10 cellular contexts compared by ENCODE assay signal in genomic region chr9:120917989-120918630, GRCh38. TPM values are rescaled to one million over a fixed set of nuclear protein-coding genes. Genes with fewer than 3 reads are reported as not detected.
DNase-seq lines count a peak whose midpoint lies in the region; ATAC-seq and TF ChIP-seq lines count a peak whose summit lies in the region.
"Had no signal": no experiment of that assay in that cellular context is flagged by ENCODE, and none has a peak within 500 bp of the region (broad histone marks: within the 10 kb centered on the region; RNA-seq: fewer than 3 reads in every experiment).

No MANE protein-coding gene starts in this region.

- no peaks in the 10 kb centered on the region for H3K36me3 ChIP-seq in WERI-Rb-1
- H3K36me3 ChIP-seq in stomach smooth muscle (ENCODE audit: control insufficient read depth in 2 of 2, insufficient read depth in 2 of 2, low read length in 2 of 2): peaks cover 1 to 3% of the 10 kb centered on the region in 2 donors

- H3K4me1 ChIP-seq in stomach smooth muscle (ENCODE audit: control insufficient read depth, insufficient read depth, low read length): peaks cover 58% of the 10 kb centered on the region

- H3K27ac ChIP-seq in WERI-Rb-1: peak overlapping the region; percentile 92; the same call in 1 of the 2 replicates
- peak overlapping the region; percentile 80 for H3K27ac ChIP-seq in stomach smooth muscle (ENCODE audit: low read length)

- no peaks in the 10 kb centered on the region for H3K27me3 Mint-ChIP-seq in activated CD4-positive, alpha-beta T cell treated with anti-CD3 and anti-CD28 coated beads, Interleukin-2, amount 10 ng/mL, durations not matched to agents 24 days and 14 days
- no peaks in the 10 kb centered on the region for H3K27me3 Mint-ChIP-seq in effector memory CD8-positive, alpha-beta T cell

- peak overlapping the region; percentile 89 for H3K27ac Mint-ChIP-seq in activated CD4-positive, alpha-beta T cell treated with anti-CD3 and anti-CD28 coated beads, Interleukin-2, amount 10 ng/mL, durations not matched to agents 24 days and 14 days
- H3K27ac Mint-ChIP-seq in effector memory CD8-positive, alpha-beta T cell: peak overlapping the region; percentile 93 to 95

- no peak for ATAC-seq in effector memory CD8-positive, alpha-beta T cell (replicated peaks)
- no peak for ATAC-seq in GM18909 (IDR thresholded peaks at IDR 0.05; ENCODE audit: poor library complexity, unreplicated experiment)

- H3K4me3 ChIP-seq in WERI-Rb-1 (ENCODE audit: low read depth, low read length) (no peak overlapping the region), stomach smooth muscle (ENCODE audit: low read length in 2 of 2) (no peak overlapping the region)

- no peaks in the 10 kb centered on the region for H3K9me3 Mint-ChIP-seq in activated CD4-positive, alpha-beta T cell treated with anti-CD3 and anti-CD28 coated beads, Interleukin-2, amount 10 ng/mL, durations not matched to agents 24 days and 14 days
- no peaks in the 10 kb centered on the region for H3K9me3 Mint-ChIP-seq in effector memory CD8-positive, alpha-beta T cell

- intact Hi-C loops in activated CD4-positive, alpha-beta T cell treated with anti-CD3 and anti-CD28 coated beads, Interleukin-2, amount 10 ng/mL, durations not matched to agents 24 days and 14 days (cut with micrococcal nuclease): no loop called here

- no peaks in the 10 kb centered on the region for H3K27me3 ChIP-seq in WERI-Rb-1 (ENCODE audit: insufficient read depth, low read depth, severe bottlenecking)
- H3K27me3 ChIP-seq in stomach smooth muscle (ENCODE audit: control insufficient read depth in 1 of 2, insufficient read depth in 2 of 2, low read length in 2 of 2): no peaks in the 10 kb centered on the region

- H3K9ac ChIP-seq in stomach smooth muscle (ENCODE audit: low read length in 2 of 2): no peak overlapping the region

- peak overlapping the region; percentile 93 for H3K4me3 Mint-ChIP-seq in activated CD4-positive, alpha-beta T cell treated with anti-CD3 and anti-CD28 coated beads, Interleukin-2, amount 10 ng/mL, durations not matched to agents 24 days and 14 days
- peak overlapping the region; percentile 82 to 97 for H3K4me3 Mint-ChIP-seq in effector memory CD8-positive, alpha-beta T cell

- no peak for TF ChIP-seq CTCF in WERI-Rb-1 (IDR thresholded peaks at IDR 0.05; ENCODE audit: low read depth, low read length)

- peaks cover 75% of the 10 kb centered on the region for H3K4me1 Mint-ChIP-seq in activated CD4-positive, alpha-beta T cell treated with anti-CD3 and anti-CD28 coated beads, Interleukin-2, amount 10 ng/mL, durations not matched to agents 24 days and 14 days
- H3K4me1 Mint-ChIP-seq in effector memory CD8-positive, alpha-beta T cell (ENCODE audit: low read depth in 2 of 2): peaks cover 70 to 73% of the 10 kb centered on the region in 2 donors

- no peak for DNase-seq in activated CD4-positive, alpha-beta T cell treated with anti-CD3 and anti-CD28 coated beads, Interleukin-2, amount 10 ng/mL, durations not matched to agents 24 days and 14 days
- DNase-seq in activated CD4-positive, alpha-beta T cell treated with anti-CD3 and anti-CD28 coated beads, Interleukin-2, amount 50 U/mL, for 4 hours: no peak
- DNase-seq in WERI-Rb-1: no peak
- DNase-seq in effector memory CD8-positive, alpha-beta T cell: no peak
- no peak for DNase-seq in DMS53 (lab: John Stamatoyannopoulos, UW)
- DNase-seq in germinal center (ENCODE audit: low spot score): no peak
- DNase-seq: GOT3; stimulated activated naive CD4-positive, alpha-beta T cell treated with Interleukin-2 at 50 U/mL for 16 hours had no signal

- H3K9me3 ChIP-seq in WERI-Rb-1 (ENCODE audit: severe bottlenecking): no peaks in the 10 kb centered on the region
- H3K9me3 ChIP-seq in stomach smooth muscle (ENCODE audit: control insufficient read depth in 2 of 2, low read length in 2 of 2): peaks cover 0 to 5% of the 10 kb centered on the region in 2 donors

- peaks cover 93% of the 10 kb centered on the region for H3K36me3 Mint-ChIP-seq in activated CD4-positive, alpha-beta T cell treated with anti-CD3 and anti-CD28 coated beads, Interleukin-2, amount 10 ng/mL, durations not matched to agents 24 days and 14 days (ENCODE audit: low read depth)
- peaks cover 53% of the 10 kb centered on the region for H3K36me3 Mint-ChIP-seq in effector memory CD8-positive, alpha-beta T cell (ENCODE audit: insufficient read depth)

RNA-seq across cellular contexts. Expression of gene TRAF1, which starts 8.5 kb away (rescaled TPM):
- 164 and 166 TPM in 2 replicates for total RNA-seq in activated CD4-positive, alpha-beta T cell treated with anti-CD3 and anti-CD28 coated beads, Interleukin-2, amount 10 ng/mL, durations not matched to agents 24 days and 14 days

RNA-seq across cellular contexts. Expression of gene PHF19, which starts 41.1 kb away (rescaled TPM):
- 132 and 144 TPM in 2 replicates for total RNA-seq in activated CD4-positive, alpha-beta T cell treated with anti-CD3 and anti-CD28 coated beads, Interleukin-2, amount 10 ng/mL, durations not matched to agents 24 days and 14 days
